ENCODE assay signal across 18 cellular contexts in the genomic region with DNA sequence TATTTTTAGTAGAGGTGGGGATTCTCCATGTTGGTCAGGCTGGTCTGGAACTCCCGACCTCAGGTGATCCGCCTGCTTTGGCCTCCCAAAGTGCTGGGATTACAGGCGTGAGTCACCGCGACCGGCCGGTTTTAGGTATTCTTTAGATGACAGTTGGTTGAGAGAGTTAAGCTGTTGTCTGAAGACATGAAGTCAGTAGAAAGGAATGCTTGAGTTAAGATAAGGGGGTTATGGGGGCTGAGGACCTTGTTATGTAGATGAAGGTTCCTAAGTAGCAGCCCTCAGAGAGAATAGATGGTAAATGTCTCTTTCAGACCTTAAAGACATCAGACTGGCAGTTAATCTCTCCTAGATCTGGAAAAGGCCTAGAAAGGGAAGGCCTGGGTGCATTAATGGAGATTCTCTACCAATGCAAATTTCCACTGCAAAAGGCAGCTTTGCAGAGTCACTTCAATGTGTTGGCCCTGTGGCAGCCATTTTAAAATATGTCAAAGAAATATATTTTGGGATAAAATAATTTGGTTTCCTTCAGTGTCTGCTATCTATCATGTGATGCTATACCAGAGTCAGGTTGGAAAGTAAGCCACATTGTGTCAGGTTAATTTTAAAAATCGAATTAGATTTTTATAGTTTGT. TPM values are rescaled to one million over a fixed set of nuclear protein-coding genes. Genes with fewer than 3 reads are reported as not detected.
A peak's percentile ranks its signal among the peaks of the same experiment; 100 is the strongest.
DNase-seq lines count a peak whose midpoint lies in the region; FAIRE-seq lines count a peak whose summit lies in the region.
"Had no signal": no experiment of that assay in that cellular context is flagged by ENCODE, and none has a peak within 500 bp of the region (broad histone marks: within the 10 kb centered on the region; RNA-seq: fewer than 3 reads in every experiment).

No MANE protein-coding gene starts in this region.

- FAIRE-seq in HTR-8/SVneo (lab: Jason Lieb, UNC), result no peak
- FAIRE-seq: GM12878 had no signal

- WGBS in ectodermal cell, 2 experiments, result 17 to 27% methylated on average over 8 of the region's 8 CpGs

- H3K9me3 ChIP-seq in NT2/D1 (ENCODE audit: insufficient read depth, low read length) (no peaks in the 10 kb centered on the region; the same call in 1 of the 2 replicates), ectodermal cell (ENCODE audit: control insufficient read depth, low read length) (no peaks in the 10 kb centered on the region)
- H3K9me3 ChIP-seq: upper lobe of right lung had no signal

- H3K27me3 ChIP-seq in NT2/D1 (ENCODE audit: insufficient read depth, insufficient read length), result no peaks in the 10 kb centered on the region
- H3K27me3 ChIP-seq in ectodermal cell (ENCODE audit: control insufficient read depth, insufficient read depth, low read length, poor library complexity, severe bottlenecking), result no peaks in the 10 kb centered on the region
- H3K27me3 ChIP-seq: upper lobe of right lung had no signal

- H3K9ac ChIP-seq in NT2/D1 (ENCODE audit: insufficient read length, low read depth), result no peak overlapping the region

- H3K36me3 ChIP-seq in NT2/D1 (ENCODE audit: insufficient read depth, insufficient read length, low read length), result peaks cover 38% of the 10 kb centered on the region
- H3K36me3 ChIP-seq in ectodermal cell (ENCODE audit: control insufficient read depth, insufficient read depth, low read length), result no peaks in the 10 kb centered on the region
- H3K36me3 ChIP-seq: upper lobe of right lung had no signal

- peaks cover 3% of the 10 kb centered on the region for H3K4me1 ChIP-seq in NT2/D1 (ENCODE audit: insufficient read depth, insufficient read length)
- H3K4me1 ChIP-seq in ectodermal cell (ENCODE audit: control insufficient read depth, insufficient read depth, low read length), result peaks cover 3% of the 10 kb centered on the region

- peak; percentile 53 for DNase-seq in EL
- peak; percentile 95 for DNase-seq in NT2/D1 (ENCODE audit: low read depth, low spot score)
- DNase-seq in kidney glomerular epithelial cell (lab: John Stamatoyannopoulos, UW), result peak; percentile 1
- no peak for DNase-seq in HTR-8/SVneo (ENCODE audit: insufficient read length, low spot score)
- DNase-seq in GM19238 (ENCODE audit: insufficient read length, low spot score), result no peak
- no peak for DNase-seq in NCI-H446 (lab: John Stamatoyannopoulos, UW)
- DNase-seq in SW480 (ENCODE audit: low spot score), result no peak
- DNase-seq: activated CD4-positive, alpha-beta T cell treated with anti-CD3 and anti-CD28 coated beads for 4 hours; activated T-cell treated with anti-CD3 and anti-CD28 coated beads, Interleukin-2, amount 50 U/mL, for 4 hours; amniotic stem cell; DMS53; foreskin melanocyte; left colon; stimulated activated CD4-positive, alpha-beta T cell treated with anti-CD3 and anti-CD28 coated beads, Interleukin-1b, Interleukin-23, amount 100 ng/mL, for 48 hours; T-cell; upper lobe of right lung had no signal

- H3K4me3 ChIP-seq in NT2/D1 (ENCODE audit: insufficient read length, low read depth) (no peak overlapping the region), ectodermal cell (ENCODE audit: insufficient read depth, low read depth, low read length) (no peak overlapping the region)
- H3K4me3 ChIP-seq: GM12878, upper lobe of right lung had no signal

- peak overlapping the region; percentile 36 for H3K27ac ChIP-seq in ectodermal cell (ENCODE audit: insufficient read depth, low read depth, low read length, poor library complexity, severe bottlenecking)
- H3K27ac ChIP-seq: upper lobe of right lung had no signal

RNA-seq across cellular contexts. Expression of a gene that starts 6.4 kb away (rescaled TPM):
- polyA plus RNA-seq in ectodermal cell (2013, experiment 1 of 4), result 3.6 TPM
- polyA plus RNA-seq in ectodermal cell (2013, experiment 2 of 4), result 6.0 TPM
- 3.6 TPM for polyA plus RNA-seq in ectodermal cell (2013, experiment 3 of 4)
- polyA plus RNA-seq in ectodermal cell (2013, experiment 4 of 4), result 3.0 TPM

RNA-seq across cellular contexts. Expression of a gene that starts 22.0 kb away (rescaled TPM):
- 3.2 TPM for polyA plus RNA-seq in ectodermal cell (2013, experiment 1 of 4)
- polyA plus RNA-seq in ectodermal cell (2013, experiment 2 of 4), result 2.5 TPM
- 2.7 TPM for polyA plus RNA-seq in ectodermal cell (2013, experiment 3 of 4)
- 3.0 TPM for polyA plus RNA-seq in ectodermal cell (2013, experiment 4 of 4)

Comparison
In these comparisons a context has a peak if more than half of its experiments do, and no peak if none do; other contexts are left out.
1. DNase-seq: peak in EL (single experiment), NT2/D1 (single experiment) and kidney glomerular epithelial cell (single experiment); none in HTR-8/SVneo (single experiment), GM19238 (single experiment), NCI-H446 (0 of 2) and SW480 (single experiment).